In genomic region chr6:86775893-86776292, GRCh38 we compare ENCODE assay signal across 16 cellular contexts.
DNase-seq lines count a peak whose midpoint lies in the region; ATAC-seq, FAIRE-seq and TF ChIP-seq lines count a peak whose summit lies in the region.
"Had no signal": no experiment of that assay in that cellular context is flagged by ENCODE, and none has a peak within 500 bp of the region (broad histone marks: within the 10 kb centered on the region; RNA-seq: fewer than 3 reads in every experiment).

No MANE protein-coding gene starts in this region.

- H3K36me3 ChIP-seq in HepG2 (replicated peaks in 1 of 2; ENCODE audit: control insufficient read depth in 1 of 2, insufficient read depth in 2 of 2, low read length in 2 of 2), result no peaks in the 10 kb centered on the region
- H3K36me3 ChIP-seq: BE2C had no signal

- H3K9me3 ChIP-seq in HepG2 (ENCODE audit: low read length), result no peaks in the 10 kb centered on the region
- H3K9me3 ChIP-seq: A549, BE2C had no signal

- no peak for TF ChIP-seq CTCF in NB4 (IDR thresholded peaks at IDR 0.05; ENCODE audit: low read depth, low read length)
- no peak for TF ChIP-seq CTCF in HepG2 (CRISPR knock-in tag; IDR thresholded peaks at IDR 0.05)

- BruUV-seq in HepG2 (replicated peaks; lab: Mats Ljungman, UMichigan), result no TSS peak

- H3K27ac ChIP-seq in HepG2 (ENCODE audit: extremely low read length, insufficient read depth, low read length), result no peak overlapping the region
- H3K27ac ChIP-seq: A549, C4-2B, HL-60 had no signal

- no peak for FAIRE-seq in HepG2 (lab: Jason Lieb, UNC)
- FAIRE-seq: A549, K562 had no signal

- no peak overlapping the region for H3K4me3 ChIP-seq in NB4 (ENCODE audit: low read depth, low read length)
- H3K4me3 ChIP-seq in HepG2 (replicated peaks in 1 of 3; ENCODE audit: insufficient read depth in 1 of 3, low read depth in 2 of 3, low read length in 3 of 3), result no peak overlapping the region
- H3K4me3 ChIP-seq: A549, K562 had no signal

- H3K79me2 ChIP-seq in HepG2 (ENCODE audit: insufficient read depth, low read length), result no peaks in the 10 kb centered on the region

- intact Hi-C loops in head of caudate nucleus (cut with DNase I) (no loop called here), HepG2 (cut with micrococcal nuclease; ENCODE audit: unreplicated experiment) (no loop called here)

- no peaks in the 10 kb centered on the region for H3K27me3 ChIP-seq in HepG2 (ENCODE audit: control insufficient read depth in 1 of 2, insufficient read depth in 2 of 2, low read length in 2 of 2)
- H3K27me3 ChIP-seq: BE2C had no signal

- peak; percentile 63 for ATAC-seq in GM19351 (IDR thresholded peaks at IDR 0.05; ENCODE audit: unreplicated experiment)
- peak; percentile 54 for ATAC-seq in HG03354 (IDR thresholded peaks at IDR 0.05; ENCODE audit: poor library complexity, severe bottlenecking, unreplicated experiment)
- no peak for ATAC-seq in HepG2
- ATAC-seq in activated naive CD4-positive, alpha-beta T cell treated with anti-CD3 and anti-CD28 coated beads, Interleukin-2, amount 50 U/mL, for 72 hours, result no peak
- ATAC-seq: A549, K562 had no signal

- no peaks in the 10 kb centered on the region for H3K36me3 Mint-ChIP-seq in activated naive CD4-positive, alpha-beta T cell treated with anti-CD3 and anti-CD28 coated beads, Interleukin-2, amount 50 U/mL, for 72 hours
- H3K36me3 Mint-ChIP-seq: CD4-positive, alpha-beta memory T cell had no signal

- no peaks in the 10 kb centered on the region for H3K4me1 ChIP-seq in HepG2 (ENCODE audit: insufficient read depth, low read length)
- H3K4me1 ChIP-seq: A549, BE2C had no signal

- DNase-seq in NB4 (ENCODE audit: low read depth) (peak; percentile 8), head of caudate nucleus (no peak), HepG2 (ENCODE audit: low spot score) (no peak)
- DNase-seq in effector CD4-positive, alpha-beta T cell, result no peak
- no peak for DNase-seq in activated naive CD4-positive, alpha-beta T cell treated with anti-CD3 and anti-CD28 coated beads, Interleukin-2, amount 50 U/mL, for 72 hours (ENCODE audit: low spot score in 2 of 2)
- DNase-seq: BE2C; CD4-positive, alpha-beta memory T cell; DMS79; GOT3; H9 had no signal

- no peaks in the 10 kb centered on the region for H3K9me3 Mint-ChIP-seq in activated naive CD4-positive, alpha-beta T cell treated with anti-CD3 and anti-CD28 coated beads, Interleukin-2, amount 50 U/mL, for 72 hours

- TF ChIP-seq RAD21 in HepG2 (CRISPR knock-in tag; IDR thresholded peaks at IDR 0.05), result no peak

- TF ChIP-seq POLR2A in NB4 (IDR thresholded peaks at IDR 0.05; ENCODE audit: extremely low read depth, insufficient read length) (no peak), HepG2 (IDR thresholded peaks at IDR 0.05; ENCODE audit: insufficient read depth in 1 of 2, low read depth in 2 of 2, low read length in 2 of 2) (no peak)

- no peak for TF ChIP-seq EP300 in HepG2 (IDR thresholded peaks at IDR 0.05; ENCODE audit: low read depth in 2 of 2, low read length in 2 of 2)
- no peak for TF ChIP-seq EP300 in HepG2 (CRISPR knock-in tag; IDR thresholded peaks at IDR 0.05; ENCODE audit: borderline replicate concordance)

- no peaks in the 10 kb centered on the region for H4K20me1 ChIP-seq in HepG2 (ENCODE audit: insufficient read depth, low read length)

- no peak overlapping the region for H3K9ac ChIP-seq in HepG2 (ENCODE audit: insufficient read depth, low read depth, low read length)

- H2AFZ ChIP-seq in HepG2 (ENCODE audit: low read length), result no peak overlapping the region

- in situ Hi-C loops in HepG2 (cut with HindIII; ENCODE audit: extremely low pct_ligation_motif_present, low pct_unique_long_range_greater_than_20kb), result no loop called here

- CTCF ChIA-PET in HepG2 (lab: Yijun Ruan, JAX; ENCODE audit: low intra/inter-chr PET ratio, low total read pairs), result no interaction called here

- POLR2A ChIA-PET in HepG2 (lab: Yijun Ruan, JAX), result no interaction called here

- H3K4me2 ChIP-seq in HepG2 (ENCODE audit: low read depth, low read length), result no peak overlapping the region
- H3K4me2 ChIP-seq: A549 had no signal

- H3K27ac Mint-ChIP-seq in activated naive CD4-positive, alpha-beta T cell treated with anti-CD3 and anti-CD28 coated beads, Interleukin-2, amount 50 U/mL, for 72 hours, result no peak overlapping the region
- H3K27ac Mint-ChIP-seq: CD4-positive, alpha-beta memory T cell; H9 had no signal

TF ChIP-seq in HepG2, 621 proteins besides CTCF, POLR2A, EP300 and RAD21:
- no peak for TF ChIP-seq ZNF800 (CRISPR knock-in tag; IDR thresholded peaks at IDR 0.05)
- TF ChIP-seq MXD1 (CRISPR knock-in tag; IDR thresholded peaks at IDR 0.05), result no peak
- no peak for TF ChIP-seq POLR2G (IDR thresholded peaks at IDR 0.05; ENCODE audit: low read depth, low read length)

Comparison
In these comparisons a context has a peak if more than half of its experiments do, and no peak if none do; other contexts are left out.
1. ATAC-seq: peak in GM19351 (single experiment) and HG03354 (single experiment); none in HepG2 (single experiment) and activated naive CD4-positive, alpha-beta T cell treated with anti-CD3 and anti-CD28 coated beads, Interleukin-2, amount 50 U/mL, for 72 hours (0 of 2).